14 cellular contexts compared by ENCODE assay signal in the genomic region with DNA sequence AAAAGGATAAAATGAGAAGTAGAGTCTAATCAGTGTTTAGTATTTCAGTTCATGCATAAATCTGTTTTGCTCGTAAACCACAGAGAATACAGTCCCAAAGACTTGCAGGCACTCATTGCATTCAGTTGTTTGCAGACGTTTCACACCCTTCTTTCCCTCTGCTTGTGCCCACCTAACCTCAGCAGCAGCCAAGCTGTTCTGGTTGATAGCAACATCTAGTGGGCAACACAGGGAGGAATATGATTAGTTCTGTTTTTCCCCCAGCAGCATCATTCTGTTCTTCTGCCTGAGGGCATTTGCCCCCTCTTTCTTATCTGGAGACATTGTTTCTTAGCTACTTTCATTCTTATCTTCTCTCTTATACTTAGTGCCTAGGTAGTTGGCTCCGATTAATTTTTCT.
DNase-seq lines count a peak whose midpoint lies in the region; ATAC-seq lines count a peak whose summit lies in the region.
"Had no signal": no experiment of that assay in that cellular context is flagged by ENCODE, and none has a peak within 500 bp of the region (broad histone marks: within the 10 kb centered on the region; RNA-seq: fewer than 3 reads in every experiment).

No MANE protein-coding gene starts in this region.

- peaks cover 6% of the 10 kb centered on the region; the same call in 1 of the 2 replicates for H3K4me1 ChIP-seq in GM23248 (ENCODE audit: insufficient read depth)
- H3K4me1 ChIP-seq: tibial artery had no signal

- no peaks in the 10 kb centered on the region for H3K79me2 ChIP-seq in GM23248 (ENCODE audit: insufficient read depth)

- peak overlapping the region; percentile 6 for H3K4me2 ChIP-seq in GM23248 (ENCODE audit: unreplicated experiment)

- H3K36me3 ChIP-seq in GM23248 (ENCODE audit: low read depth) (peaks cover 16% of the 10 kb centered on the region), SK-N-MC (ENCODE audit: insufficient read depth, low read length) (peaks cover 28% of the 10 kb centered on the region)

- H3K27ac ChIP-seq in GM23248 (no peak overlapping the region), SK-N-MC (no peak overlapping the region)
- H3K27ac ChIP-seq: tibial artery had no signal

- no peaks in the 10 kb centered on the region for H3K9me3 ChIP-seq in GM23248 (ENCODE audit: low read depth)
- no peaks in the 10 kb centered on the region for H3K9me3 ChIP-seq in SK-N-MC (ENCODE audit: low read depth, low read length)
- H3K9me3 ChIP-seq: tibial artery had no signal

- H3K27me3 ChIP-seq in GM23248 (replicated peaks; ENCODE audit: insufficient read depth), result no peaks in the 10 kb centered on the region
- H3K27me3 ChIP-seq: tibial artery had no signal

- DNase-seq in DMS79 treated with DMSO at 0.1 percent for 48 hours (lab: John Stamatoyannopoulos, UW), result peak; percentile 0
- DNase-seq in DMS79 (lab: John Stamatoyannopoulos, UW), result no peak
- peak; percentile 4 for DNase-seq in GM23248
- peak; percentile 3 for DNase-seq in SK-N-MC (ENCODE audit: low read depth, low spot score)
- DNase-seq in iPS-NIHi11 (ENCODE audit: low spot score), result peak; percentile 11
- DNase-seq in NCI-H1930 (lab: John Stamatoyannopoulos, UW), result no peak
- DNase-seq: 8988T; activated CD8-positive, alpha-beta memory T cell treated with anti-CD3 and anti-CD28 coated beads for 24 hours; activated naive CD4-positive, alpha-beta T cell treated with anti-CD3 and anti-CD28 coated beads for 36 hours; DMS153; occipital lobe; tibial artery had no signal

- H3K9me2 ChIP-seq in GM23248 (ENCODE audit: insufficient read depth), result no peaks in the 10 kb centered on the region

- no peak for ATAC-seq in HG02623 (IDR thresholded peaks at IDR 0.05; ENCODE audit: unreplicated experiment)
- no peak for ATAC-seq in GM21381 (IDR thresholded peaks at IDR 0.05; ENCODE audit: unreplicated experiment)

- H3K4me3 ChIP-seq in GM23248 (no peak overlapping the region), SK-N-MC (no peak overlapping the region)
- H3K4me3 ChIP-seq: tibial artery had no signal

- H3K9ac ChIP-seq in GM23248 (no peak overlapping the region), SK-N-MC (ENCODE audit: insufficient read length) (no peak overlapping the region)

- in situ Hi-C loops in GM23248 (cut with MboI), result no loop called here

- no peak overlapping the region for H2AFZ ChIP-seq in GM23248

- H3F3A ChIP-seq in GM23248 (ENCODE audit: insufficient read depth), result no peaks in the 10 kb centered on the region

- no peaks in the 10 kb centered on the region for H4K20me1 ChIP-seq in GM23248 (ENCODE audit: insufficient read depth)

- 74 to 77% methylated on average over 3 of the region's 3 CpGs for WGBS in GM23248 (ENCODE audit: low coverage in 1 of 2, low lambda C conversion rate in 2 of 2, missing lambda C conversion rate in 2 of 2), 2 experiments

Comparison
In these comparisons a context has a peak if more than half of its experiments do, and no peak if none do; other contexts are left out.
1. DNase-seq: peak in DMS79 treated with DMSO at 0.1 percent for 48 hours (single experiment), GM23248 (single experiment), SK-N-MC (single experiment) and iPS-NIHi11 (single experiment); none in DMS79 (single experiment) and NCI-H1930 (0 of 2).